ENCODE assay signal across 8 cellular contexts in the genomic region with DNA sequence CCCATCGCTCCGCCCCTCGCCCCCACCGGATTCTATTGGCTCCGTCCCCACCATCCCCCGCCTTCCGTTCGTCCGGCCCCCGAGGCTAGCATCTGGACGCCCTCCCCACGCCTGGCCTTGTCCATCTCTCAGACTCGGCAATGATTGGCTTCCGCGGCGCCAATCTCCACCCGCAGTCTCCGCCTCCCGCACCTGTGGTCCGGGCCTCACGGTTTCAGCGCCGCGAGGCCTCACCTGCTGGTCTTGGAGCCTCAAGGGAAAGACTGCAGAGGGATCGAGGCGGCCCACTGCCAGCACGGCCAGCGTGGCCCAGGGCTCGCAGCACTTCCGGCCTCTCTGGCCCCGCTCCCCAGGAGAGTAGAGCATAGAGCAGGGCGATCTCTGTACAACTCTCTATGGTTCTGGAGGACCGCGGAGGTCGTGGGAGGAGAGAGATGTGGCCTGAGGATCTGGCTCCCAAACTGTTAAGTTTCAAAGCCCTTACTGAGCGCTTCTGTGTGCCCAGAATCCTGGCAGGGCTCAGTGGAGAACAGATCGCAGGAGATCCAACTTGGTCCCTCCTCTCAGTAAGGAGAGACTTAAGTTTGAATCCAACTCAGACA. TPM values are rescaled to one million over a fixed set of nuclear protein-coding genes. Genes with fewer than 3 reads are reported as not detected.
DNase-seq lines count a peak whose midpoint lies in the region; ATAC-seq and TF ChIP-seq lines count a peak whose summit lies in the region.

Gene ERCC1 (minus strand): TSS at position 329 of the 602 bp plus-strand sequence. CDS start 543 bp downstream, outside the sequence.

- peaks cover 16 to 19% of the 10 kb centered on the region in 2 donors for H3K36me3 Mint-ChIP-seq in CD14-positive monocyte
- peaks cover 26% of the 10 kb centered on the region for H3K36me3 Mint-ChIP-seq in activated CD4-positive, alpha-beta T cell treated with anti-CD3 and anti-CD28 coated beads, Interleukin-2, amount 10 ng/mL, durations not matched to agents 24 days and 14 days (ENCODE audit: low read depth)

- H3K4me1 Mint-ChIP-seq in CD14-positive monocyte, result peaks cover 66% of the 10 kb centered on the region
- H3K4me1 Mint-ChIP-seq in activated CD4-positive, alpha-beta T cell treated with anti-CD3 and anti-CD28 coated beads, Interleukin-2, amount 10 ng/mL, durations not matched to agents 24 days and 14 days, result peaks cover 55% of the 10 kb centered on the region

- H3K27ac ChIP-seq in ectodermal cell (ENCODE audit: insufficient read depth, low read depth, low read length, poor library complexity, severe bottlenecking), result peak within 1 kb of the TSS; percentile 82

- H3K9me3 Mint-ChIP-seq in CD14-positive monocyte, result peaks cover 0 to 5% (median 0%) of the 10 kb centered on the region in 7 donors
- no peaks in the 10 kb centered on the region for H3K9me3 Mint-ChIP-seq in activated CD4-positive, alpha-beta T cell treated with anti-CD3 and anti-CD28 coated beads, Interleukin-2, amount 10 ng/mL, durations not matched to agents 24 days and 14 days

- peaks cover 6 to 12% (median 10%) of the 10 kb centered on the region in 3 donors for H3K27me3 Mint-ChIP-seq in CD14-positive monocyte (ENCODE audit: low read depth in 3 of 3)
- H3K27me3 Mint-ChIP-seq in activated CD4-positive, alpha-beta T cell treated with anti-CD3 and anti-CD28 coated beads, Interleukin-2, amount 10 ng/mL, durations not matched to agents 24 days and 14 days, result peaks cover 7% of the 10 kb centered on the region

- intact Hi-C loops in CD14-positive monocyte (cut with micrococcal nuclease), result no loop called here
- intact Hi-C loops in activated CD4-positive, alpha-beta T cell treated with anti-CD3 and anti-CD28 coated beads, Interleukin-2, amount 10 ng/mL, durations not matched to agents 24 days and 14 days (cut with micrococcal nuclease), result loop anchor here (1.0 to 5.0 kb wide), 2 partner anchors 18 to 219 kb away; partner anchors contain the start of gene PPP1R13L

- DNase-seq in CD14-positive monocyte (ENCODE audit: low spot score) (peak; percentile 77), GM19240 (ENCODE audit: insufficient read length, low spot score) (peak; percentile 95), NCI-H510A (lab: John Stamatoyannopoulos, UW) (peak; percentile 98), lung microvascular endothelial cell (ENCODE audit: low read depth in 2 of 2) (peak; percentile 95 to 97)
- DNase-seq in activated CD4-positive, alpha-beta T cell treated with anti-CD3 and anti-CD28 coated beads, Interleukin-2, amount 10 ng/mL, durations not matched to agents 24 days and 14 days, result peak; percentile 96
- peak; percentile 38 to 57 for DNase-seq in stimulated activated CD8-positive, alpha-beta memory T cell treated with anti-CD3 and anti-CD28 coated beads, Interleukin-15, amount 100 ng/mL, for 4 hours (ENCODE audit: low read depth in 2 of 2)

- ATAC-seq in HG03439 (IDR thresholded peaks at IDR 0.05; ENCODE audit: unreplicated experiment), result peak; percentile 62

- H3K36me3 ChIP-seq in ectodermal cell (ENCODE audit: control insufficient read depth, insufficient read depth, low read length), result peaks cover 9% of the 10 kb centered on the region

- H3K4me3 ChIP-seq in ectodermal cell (ENCODE audit: insufficient read depth, low read depth, low read length), result peak within 1 kb of the TSS; percentile 55

- H3K9me3 ChIP-seq in ectodermal cell (ENCODE audit: control insufficient read depth, low read length), result no peaks in the 10 kb centered on the region

- H3K27ac Mint-ChIP-seq in CD14-positive monocyte, result peak within 1 kb of the TSS; percentile 93 to 99 (median 96)
- peak within 1 kb of the TSS; percentile 98 for H3K27ac Mint-ChIP-seq in activated CD4-positive, alpha-beta T cell treated with anti-CD3 and anti-CD28 coated beads, Interleukin-2, amount 10 ng/mL, durations not matched to agents 24 days and 14 days

- no peak for TF ChIP-seq CTCF in CD14-positive monocyte (IDR thresholded peaks at IDR 0.05)

- peaks cover 13% of the 10 kb centered on the region for H3K4me1 ChIP-seq in ectodermal cell (ENCODE audit: control insufficient read depth, insufficient read depth, low read length)

- 0 to 1% methylated on average over 37 of the region's 37 CpGs for WGBS in ectodermal cell, 2 experiments

- peaks cover 5% of the 10 kb centered on the region for H3K27me3 ChIP-seq in ectodermal cell (ENCODE audit: control insufficient read depth, insufficient read depth, low read length, poor library complexity, severe bottlenecking)

- H3K4me3 Mint-ChIP-seq in CD14-positive monocyte, result peak within 1 kb of the TSS; percentile 92 to 93
- peak within 1 kb of the TSS; percentile 100 for H3K4me3 Mint-ChIP-seq in activated CD4-positive, alpha-beta T cell treated with anti-CD3 and anti-CD28 coated beads, Interleukin-2, amount 10 ng/mL, durations not matched to agents 24 days and 14 days

RNA-seq across cellular contexts. Expression of gene ERCC1, which starts in this region (rescaled TPM):
- polyA plus RNA-seq in CD14-positive monocyte, result 10 to 100 TPM; 62.2 to 74.6 TPM
- 123 and 124 TPM in 2 replicates for total RNA-seq in activated CD4-positive, alpha-beta T cell treated with anti-CD3 and anti-CD28 coated beads, Interleukin-2, amount 10 ng/mL, durations not matched to agents 24 days and 14 days
- polyA plus RNA-seq in ectodermal cell (2013, experiment 1 of 4), result 100 TPM
- 96.3 TPM for polyA plus RNA-seq in ectodermal cell (2013, experiment 2 of 4)
- polyA plus RNA-seq in ectodermal cell (2013, experiment 3 of 4), result 66.1 TPM
- 76.0 TPM for polyA plus RNA-seq in ectodermal cell (2013, experiment 4 of 4)
- total RNA-seq in lung microvascular endothelial cell, result 49.0 and 51.2 TPM in 2 replicates

Comparison
In these comparisons a context has a peak if more than half of its experiments do, and no peak if none do; other contexts are left out.
1. Peak in every context shown above with its lines: DNase-seq, ATAC-seq, H3K4me3 ChIP-seq and H3K27ac ChIP-seq.
2. DNase-seq: peak in every context shown above with its lines; median percentile 98 in NCI-H510A; 96 in activated CD4-positive, alpha-beta T cell treated with anti-CD3 and anti-CD28 coated beads, Interleukin-2, amount 10 ng/mL, durations not matched to agents 24 days and 14 days; 96 in lung microvascular endothelial cell; 95 in GM19240; 77 in CD14-positive monocyte; 48 in stimulated activated CD8-positive, alpha-beta memory T cell treated with anti-CD3 and anti-CD28 coated beads, Interleukin-15, amount 100 ng/mL, for 4 hours.